16 cellular contexts compared by ENCODE assay signal in genomic region chr16:31267332-31268032, GRCh38. TPM values are rescaled to one million over a fixed set of nuclear protein-coding genes. Genes with fewer than 3 reads are reported as not detected.
DNase-seq lines count a peak whose midpoint lies in the region; FAIRE-seq and TF ChIP-seq lines count a peak whose summit lies in the region.
"Had no signal": no experiment of that assay in that cellular context is flagged by ENCODE, and none has a peak within 500 bp of the region (broad histone marks: within the 10 kb centered on the region; RNA-seq: fewer than 3 reads in every experiment).

No MANE protein-coding gene starts in this region.

- no peaks in the 10 kb centered on the region for H3K36me3 ChIP-seq in endodermal cell (ENCODE audit: control insufficient read depth, insufficient read depth, low read length)
- H3K36me3 ChIP-seq: Peyer's patch had no signal

- H3K4me1 Mint-ChIP-seq in activated naive CD4-positive, alpha-beta T cell treated with anti-CD3 and anti-CD28 coated beads for 36 hours (ENCODE audit: low read depth), result peaks cover 31% of the 10 kb centered on the region
- peaks cover 16% of the 10 kb centered on the region for H3K4me1 Mint-ChIP-seq in endodermal cell
- H3K4me1 Mint-ChIP-seq in stimulated activated naive CD8-positive, alpha-beta T cell treated with anti-CD3 and anti-CD28 coated beads, Interleukin-15, Interleukin-2, amounts not matched to agents 100 ng/mL and 50 ng/mL, for 24 hours (ENCODE audit: low read depth), result peaks cover 44% of the 10 kb centered on the region

- H3K27me3 ChIP-seq in endodermal cell (ENCODE audit: control insufficient read depth, insufficient read depth, low read length, poor library complexity, severe bottlenecking), result no peaks in the 10 kb centered on the region
- H3K27me3 ChIP-seq: Peyer's patch had no signal

- no peak for FAIRE-seq in D721Med (lab: Jason Lieb, UNC)

- peaks cover 2% of the 10 kb centered on the region for H3K27me3 Mint-ChIP-seq in activated naive CD4-positive, alpha-beta T cell treated with anti-CD3 and anti-CD28 coated beads for 36 hours (ENCODE audit: low read depth)
- H3K27me3 Mint-ChIP-seq in endodermal cell (ENCODE audit: insufficient read depth), result no peaks in the 10 kb centered on the region
- no peaks in the 10 kb centered on the region for H3K27me3 Mint-ChIP-seq in stimulated activated naive CD8-positive, alpha-beta T cell treated with anti-CD3 and anti-CD28 coated beads, Interleukin-15, Interleukin-2, amounts not matched to agents 100 ng/mL and 50 ng/mL, for 24 hours

- H3K4me3 Mint-ChIP-seq in activated naive CD4-positive, alpha-beta T cell treated with anti-CD3 and anti-CD28 coated beads for 36 hours, result peak overlapping the region; percentile 7
- peak overlapping the region; percentile 4 for H3K4me3 Mint-ChIP-seq in endodermal cell
- peak overlapping the region; percentile 70 for H3K4me3 Mint-ChIP-seq in stimulated activated naive CD8-positive, alpha-beta T cell treated with anti-CD3 and anti-CD28 coated beads, Interleukin-15, Interleukin-2, amounts not matched to agents 100 ng/mL and 50 ng/mL, for 24 hours

- TF ChIP-seq CTCF in endodermal cell (conservative IDR thresholded peaks at IDR 0.05) (no peak), D721Med (IDR thresholded peaks at IDR 0.05; ENCODE audit: insufficient read depth, missing control alignments) (no peak)

- H3K27ac ChIP-seq in endodermal cell (ENCODE audit: low read depth, low read length), result no peak overlapping the region
- H3K27ac ChIP-seq: Peyer's patch, psoas muscle had no signal

- 60 to 66% methylated on average over 8 of the region's 8 CpGs for WGBS in endodermal cell (ENCODE audit: insufficient coverage in 1 of 2, insufficient read length in 1 of 2), 2 experiments

- no peaks in the 10 kb centered on the region for H3K9me3 Mint-ChIP-seq in activated naive CD4-positive, alpha-beta T cell treated with anti-CD3 and anti-CD28 coated beads for 36 hours
- no peaks in the 10 kb centered on the region for H3K9me3 Mint-ChIP-seq in endodermal cell
- H3K9me3 Mint-ChIP-seq in stimulated activated naive CD8-positive, alpha-beta T cell treated with anti-CD3 and anti-CD28 coated beads, Interleukin-15, Interleukin-2, amounts not matched to agents 100 ng/mL and 50 ng/mL, for 24 hours, result no peaks in the 10 kb centered on the region

- intact Hi-C loops in activated naive CD4-positive, alpha-beta T cell treated with anti-CD3 and anti-CD28 coated beads for 36 hours (cut with micrococcal nuclease), result loop anchor here (2.0 to 10.0 kb wide), 3 partner anchors 177 to 600 kb away; partner anchors contain the start of gene ZNF843

- no peaks in the 10 kb centered on the region for H3K9me3 ChIP-seq in endodermal cell (ENCODE audit: control insufficient read depth, low read length)
- H3K9me3 ChIP-seq: Peyer's patch, psoas muscle had no signal

- no peak overlapping the region for H3K9ac ChIP-seq in endodermal cell (ENCODE audit: extremely low read depth, low read length, poor library complexity, severe bottlenecking)

- no peaks in the 10 kb centered on the region for H3K4me1 ChIP-seq in endodermal cell (ENCODE audit: control insufficient read depth, insufficient read depth, low read length)
- H3K4me1 ChIP-seq: psoas muscle had no signal

- CTCF ChIA-PET in activated naive CD4-positive, alpha-beta T cell treated with anti-CD3 and anti-CD28 coated beads for 36 hours (lab: Charles Lee), result interaction anchor here (0.6 to 1.3 kb wide), 5 partner anchors 9 to 601 kb away, joined by 3 to 5 read pairs (median 4); no protein-coding TSS in a partner anchor

- H3K36me3 Mint-ChIP-seq in activated naive CD4-positive, alpha-beta T cell treated with anti-CD3 and anti-CD28 coated beads for 36 hours (ENCODE audit: low read depth), result no peaks in the 10 kb centered on the region
- no peaks in the 10 kb centered on the region for H3K36me3 Mint-ChIP-seq in endodermal cell (ENCODE audit: low read depth)
- no peaks in the 10 kb centered on the region for H3K36me3 Mint-ChIP-seq in stimulated activated naive CD8-positive, alpha-beta T cell treated with anti-CD3 and anti-CD28 coated beads, Interleukin-15, Interleukin-2, amounts not matched to agents 100 ng/mL and 50 ng/mL, for 24 hours (ENCODE audit: low read depth)

- H3K4me3 ChIP-seq in endodermal cell (ENCODE audit: low read length), result no peak overlapping the region
- H3K4me3 ChIP-seq: Peyer's patch, psoas muscle had no signal

- DNase-seq in activated naive CD4-positive, alpha-beta T cell treated with anti-CD3 and anti-CD28 coated beads for 36 hours, result no peak
- DNase-seq in activated naive CD4-positive, alpha-beta T cell treated with Interleukin-2 at 50 U/mL for 16 hours, result no peak
- DNase-seq in RPMI7951 (ENCODE audit: low read depth) (peak; percentile 75), endodermal cell (peak; percentile 77), Kasumi-1 (lab: John Stamatoyannopoulos, UW) (no peak), UCSD-AML1 (lab: John Stamatoyannopoulos, UW; ENCODE audit: unreplicated experiment) (no peak), D721Med (ENCODE audit: insufficient read length, low spot score) (no peak)
- DNase-seq: foreskin fibroblast; IMR-90; NCI-H1436; NCI-H510A; Peyer's patch; psoas muscle; stimulated activated CD8-positive, alpha-beta memory T cell treated with anti-CD3 and anti-CD28 coated beads, Interleukin-4, amount 100 ng/mL, for 48 hours had no signal

- H3K27ac Mint-ChIP-seq in activated naive CD4-positive, alpha-beta T cell treated with anti-CD3 and anti-CD28 coated beads for 36 hours, result peak overlapping the region; percentile 51
- H3K27ac Mint-ChIP-seq in endodermal cell, result peak overlapping the region; percentile 69
- H3K27ac Mint-ChIP-seq in stimulated activated naive CD8-positive, alpha-beta T cell treated with anti-CD3 and anti-CD28 coated beads, Interleukin-15, Interleukin-2, amounts not matched to agents 100 ng/mL and 50 ng/mL, for 24 hours, result peak overlapping the region; percentile 96

RNA-seq across cellular contexts. Expression of gene ITGAM, which starts 7.7 kb away (rescaled TPM):
- total RNA-seq in activated naive CD4-positive, alpha-beta T cell treated with anti-CD3 and anti-CD28 coated beads for 36 hours, result under 1 TPM; 0.37 to 0.67 TPM
- total RNA-seq in RPMI7951 (2014; rRNA removed; shearing (Covaris generic)), result not detected in 2 replicates
- total RNA-seq in endodermal cell, result under 1 TPM; 0.57 to 0.69 TPM
- polyA plus RNA-seq in endodermal cell (2013, experiment 1 of 2), result not detected
- 0.25 TPM for polyA plus RNA-seq in endodermal cell (2013, experiment 2 of 2)
- polyA plus RNA-seq: IMR-90 had no signal

RNA-seq across cellular contexts. Expression of gene PYDC1, which starts 50.5 kb away (rescaled TPM):
- not detected for total RNA-seq in activated naive CD4-positive, alpha-beta T cell treated with anti-CD3 and anti-CD28 coated beads for 36 hours
- total RNA-seq in RPMI7951 (2014; rRNA removed; shearing (Covaris generic)), result not detected in 2 replicates
- total RNA-seq in endodermal cell, result not detected
- polyA plus RNA-seq in endodermal cell (2013, experiment 1 of 2), result not detected
- not detected for polyA plus RNA-seq in endodermal cell (2013, experiment 2 of 2)
- total RNA-seq: IMR-90; Peyer's patch; psoas muscle; T-helper 2 cell treated with Interferon-gamma antibody and Interleukin-4, amounts not matched to agents 100 ng/mL and 5 ng/mL, for 36 hours had no signal
- polyA plus RNA-seq: IMR-90, psoas muscle had no signal

RNA-seq across cellular contexts. Expression of gene TRIM72, which starts 53.6 kb away (rescaled TPM):
- total RNA-seq in activated naive CD4-positive, alpha-beta T cell treated with anti-CD3 and anti-CD28 coated beads for 36 hours, result not detected
- not detected in 2 replicates for total RNA-seq in RPMI7951 (2014; rRNA removed; shearing (Covaris generic))
- under 1 TPM; 0.15 to 0.20 TPM for total RNA-seq in endodermal cell
- not detected for polyA plus RNA-seq in endodermal cell (2013, experiment 1 of 2)
- polyA plus RNA-seq in endodermal cell (2013, experiment 2 of 2), result not detected
- total RNA-seq: IMR-90; Peyer's patch; T-helper 2 cell treated with Interferon-gamma antibody and Interleukin-4, amounts not matched to agents 100 ng/mL and 5 ng/mL, for 36 hours had no signal
- polyA plus RNA-seq: IMR-90 had no signal

Comparison
In these comparisons a context has a peak if more than half of its experiments do, and no peak if none do; other contexts are left out.
1. DNase-seq: peak in RPMI7951 (single experiment) and endodermal cell (single experiment); none in activated naive CD4-positive, alpha-beta T cell treated with anti-CD3 and anti-CD28 coated beads for 36 hours (single experiment), activated naive CD4-positive, alpha-beta T cell treated with Interleukin-2 at 50 U/mL for 16 hours (single experiment), Kasumi-1 (0 of 2), UCSD-AML1 (single experiment) and D721Med (single experiment).
2. H3K4me3 Mint-ChIP-seq: peak in every context shown above with its lines; median percentile 70 in stimulated activated naive CD8-positive, alpha-beta T cell treated with anti-CD3 and anti-CD28 coated beads, Interleukin-15, Interleukin-2, amounts not matched to agents 100 ng/mL and 50 ng/mL, for 24 hours; 7 in activated naive CD4-positive, alpha-beta T cell treated with anti-CD3 and anti-CD28 coated beads for 36 hours; 4 in endodermal cell.
3. Peak in every context shown above with its lines, with median percentiles within 50 percentile points of each other: H3K27ac Mint-ChIP-seq.